ENCODE assay signal across 9 cellular contexts in genomic region chr11:114440971-114441810, GRCh38. TPM values are rescaled to one million over a fixed set of nuclear protein-coding genes. Genes with fewer than 3 reads are reported as not detected.
DNase-seq lines count a peak whose midpoint lies in the region; ATAC-seq and TF ChIP-seq lines count a peak whose summit lies in the region.
"Had no signal": no experiment of that assay in that cellular context is flagged by ENCODE, and none has a peak within 500 bp of the region (broad histone marks: within the 10 kb centered on the region; RNA-seq: fewer than 3 reads in every experiment).

No MANE protein-coding gene starts in this region.

- H3K4me1 Mint-ChIP-seq in activated naive CD4-positive, alpha-beta T cell treated with anti-CD3 and anti-CD28 coated beads, Interleukin-2, amount 50 U/mL, for 24 hours: peaks cover 38% of the 10 kb centered on the region

- H3K27me3 ChIP-seq in fibroblast of lung (ENCODE audit: control insufficient read depth, insufficient read depth, low read length) (no peaks in the 10 kb centered on the region), thoracic aorta (replicated peaks; ENCODE audit: insufficient read depth) (no peaks in the 10 kb centered on the region), upper lobe of left lung (no peaks in the 10 kb centered on the region)

- CTCF ChIA-PET in OCI-LY7 (lab: Charles Lee; ENCODE audit: unreplicated experiment): no interaction called here

- intact Hi-C loops in OCI-LY7 (cut with micrococcal nuclease; ENCODE audit: unreplicated experiment): no loop called here

- H3K4me3 Mint-ChIP-seq in activated naive CD4-positive, alpha-beta T cell treated with anti-CD3 and anti-CD28 coated beads, Interleukin-2, amount 50 U/mL, for 24 hours: peak overlapping the region; percentile 73

- H3K4me2 ChIP-seq in OCI-LY7 (ENCODE audit: low read length): peak overlapping the region; percentile 88
- peak overlapping the region; percentile 61 for H3K4me2 ChIP-seq in fibroblast of lung (ENCODE audit: extremely low read depth, insufficient read depth, low read length)

- no peak overlapping the region for H3K27ac ChIP-seq in OCI-LY7 (ENCODE audit: low read depth, low read length, poor library complexity, severe bottlenecking)
- H3K27ac ChIP-seq in fibroblast of lung (ENCODE audit: insufficient read depth, low read length): peak overlapping the region; percentile 26
- H3K27ac ChIP-seq in thoracic aorta: peak overlapping the region in 1 of 2 donors; percentile 87
- no peak overlapping the region for H3K27ac ChIP-seq in upper lobe of left lung
- H3K27ac ChIP-seq: WERI-Rb-1 had no signal

- peaks cover 3% of the 10 kb centered on the region for H3K36me3 Mint-ChIP-seq in activated naive CD4-positive, alpha-beta T cell treated with anti-CD3 and anti-CD28 coated beads, Interleukin-2, amount 50 U/mL, for 24 hours

- POLR2A ChIA-PET in OCI-LY7 (lab: Charles Lee): no interaction called here

- H3K9me3 ChIP-seq in OCI-LY7 (ENCODE audit: low read length) (no peaks in the 10 kb centered on the region), fibroblast of lung (ENCODE audit: control insufficient read depth, insufficient read depth, low read depth, low read length) (no peaks in the 10 kb centered on the region), thoracic aorta (no peaks in the 10 kb centered on the region), upper lobe of left lung (no peaks in the 10 kb centered on the region)

- H2AFZ ChIP-seq in OCI-LY7 (ENCODE audit: low read length): no peak overlapping the region
- no peak overlapping the region for H2AFZ ChIP-seq in fibroblast of lung (ENCODE audit: low read length)

- H3K79me2 ChIP-seq in OCI-LY7 (ENCODE audit: insufficient read depth, low read depth, low read length) (peaks cover 16% of the 10 kb centered on the region; the same call in 1 of the 2 replicates), fibroblast of lung (ENCODE audit: control insufficient read depth, insufficient read depth, low read length) (peaks cover 63% of the 10 kb centered on the region)

- H4K20me1 ChIP-seq in OCI-LY7 (ENCODE audit: insufficient read depth, low read length): no peaks in the 10 kb centered on the region
- H4K20me1 ChIP-seq in fibroblast of lung (ENCODE audit: control insufficient read depth, extremely low read depth, insufficient read depth, low read length): no peaks in the 10 kb centered on the region

- 0 out of 2 replicates have a peak, but pooled peaks cover 3% of the 10 kb centered on the region for H3K9me2 ChIP-seq in OCI-LY7 (ENCODE audit: insufficient read depth, low read length)

- no peaks in the 10 kb centered on the region for H3K27me3 Mint-ChIP-seq in activated naive CD4-positive, alpha-beta T cell treated with anti-CD3 and anti-CD28 coated beads, Interleukin-2, amount 50 U/mL, for 24 hours

- DNase-seq in activated naive CD4-positive, alpha-beta T cell treated with anti-CD3 and anti-CD28 coated beads, Interleukin-2, amount 50 U/mL, for 16 hours: no peak
- DNase-seq in OCI-LY7 (ENCODE audit: low spot score): peak; percentile 5
- DNase-seq in fibroblast of lung (ENCODE audit: low read depth in 2 of 2): peak in 1 of 2 donors; percentile 16
- DNase-seq in thoracic aorta (ENCODE audit: low spot score): no peak
- DNase-seq in upper lobe of left lung: no peak
- DNase-seq: WERI-Rb-1 had no signal

- peaks cover 26% of the 10 kb centered on the region for H3K36me3 ChIP-seq in OCI-LY7 (ENCODE audit: insufficient read depth, low read length)
- H3K36me3 ChIP-seq in fibroblast of lung (ENCODE audit: control insufficient read depth, insufficient read depth, low read length): peaks cover 3% of the 10 kb centered on the region
- no peaks in the 10 kb centered on the region for H3K36me3 ChIP-seq in thoracic aorta
- peaks cover 0 to 11% (median 4%) of the 10 kb centered on the region in 4 donors for H3K36me3 ChIP-seq in upper lobe of left lung

- H3K27ac Mint-ChIP-seq in activated naive CD4-positive, alpha-beta T cell treated with anti-CD3 and anti-CD28 coated beads, Interleukin-2, amount 50 U/mL, for 24 hours: no peak overlapping the region

- no peak for TF ChIP-seq POLR2A in upper lobe of left lung (IDR thresholded peaks at IDR 0.05)

- H3K9me3 Mint-ChIP-seq in activated naive CD4-positive, alpha-beta T cell treated with anti-CD3 and anti-CD28 coated beads, Interleukin-2, amount 50 U/mL, for 24 hours: no peaks in the 10 kb centered on the region

- WGBS in upper lobe of left lung, 2 donors: 77 to 86% methylated on average over 8 of the region's 8 CpGs

- no peak for TF ChIP-seq EP300 in upper lobe of left lung (IDR thresholded peaks at IDR 0.05)

- H3K4me3 ChIP-seq in OCI-LY7 (ENCODE audit: low read depth, low read length, poor library complexity, severe bottlenecking) (peak overlapping the region; percentile 91), fibroblast of lung (replicated peaks in 1 of 4; ENCODE audit: control extremely low read depth in 1 of 4, insufficient read depth in 1 of 4, low read depth in 3 of 4, low read length in 4 of 4) (peak overlapping the region; percentile 82 to 99 (median 96)), thoracic aorta (peak overlapping the region; percentile 99), upper lobe of left lung (peak overlapping the region in 1 of 4 donors; percentile 96)

- BruUV-seq in OCI-LY7 (replicated peaks; lab: Mats Ljungman, UMichigan): no TSS peak

- no peak for TF ChIP-seq CTCF in OCI-LY7 (conservative IDR thresholded peaks at IDR 0.05; ENCODE audit: low read length)
- no peak for TF ChIP-seq CTCF in fibroblast of lung (conservative IDR thresholded peaks at IDR 0.05 in 1 of 2, IDR thresholded peaks at IDR 0.05 in 1 of 2; ENCODE audit: low read depth in 1 of 2, low read length in 2 of 2)
- no peak for TF ChIP-seq CTCF in thoracic aorta (IDR thresholded peaks at IDR 0.05)
- no peak for TF ChIP-seq CTCF in upper lobe of left lung (IDR thresholded peaks at IDR 0.05)

- H3K4me1 ChIP-seq in OCI-LY7 (ENCODE audit: insufficient read depth, low read length, poor library complexity, severe bottlenecking): peaks cover 21% of the 10 kb centered on the region
- H3K4me1 ChIP-seq in fibroblast of lung (ENCODE audit: control insufficient read depth, extremely low read depth, insufficient read depth, low read length): peaks cover 2% of the 10 kb centered on the region
- peaks cover 0 to 18% of the 10 kb centered on the region in 2 donors for H3K4me1 ChIP-seq in thoracic aorta (ENCODE audit: control insufficient read depth in 1 of 2, low read depth in 2 of 2)
- peaks cover 16 to 20% (median 18%) of the 10 kb centered on the region in 4 donors for H3K4me1 ChIP-seq in upper lobe of left lung

- ATAC-seq in thoracic aorta (ENCODE audit: insufficient number of reproducible peaks, low FRiP score, low read depth) (no peak), upper lobe of left lung (ENCODE audit: low FRiP score in 2 of 2) (no peak), GM19455 (IDR thresholded peaks at IDR 0.05; ENCODE audit: unreplicated experiment) (no peak), HG03095 (IDR thresholded peaks at IDR 0.05; ENCODE audit: unreplicated experiment) (no peak)

- H3K9ac ChIP-seq in fibroblast of lung (ENCODE audit: insufficient read depth, low read length): no peak overlapping the region

RNA-seq across cellular contexts. Expression of gene REXO2, which starts 1.9 kb away (rescaled TPM):
- total RNA-seq in OCI-LY7 (2014; rRNA removed; shearing (Covaris generic)): 59.9 and 69.3 TPM in 2 replicates
- 65.0 and 69.3 TPM in 2 replicates for total RNA-seq in OCI-LY7 (2022)
- 234 and 236 TPM in 2 replicates for total RNA-seq in fibroblast of lung
- polyA plus RNA-seq in fibroblast of lung: 269 and 372 TPM in 2 replicates
- polyA plus RNA-seq in fibroblast of lung (2012): 184 and 240 TPM in 2 replicates
- polyA minus RNA-seq in fibroblast of lung (ENCODE audit: low replicate concordance): 12.4 and 13.1 TPM in 2 replicates
- total RNA-seq in thoracic aorta: 100 to 1,000 TPM; 101 to 177 TPM
- total RNA-seq in upper lobe of left lung: 100 to 1,000 TPM in 3 of 6 donors, 10 to 100 TPM in 3; 41.8 to 150 (median 99.4) TPM

RNA-seq across cellular contexts. Expression of gene RBM7, which starts 40.7 kb away (rescaled TPM):
- total RNA-seq in OCI-LY7 (2014; rRNA removed; shearing (Covaris generic)): 21.3 and 28.6 TPM in 2 replicates
- total RNA-seq in OCI-LY7 (2022) (26.3 and 28.6 TPM in 2 replicates), fibroblast of lung (66.8 and 81.1 TPM in 2 replicates), thoracic aorta (10 to 100 TPM; 10.0 to 39.4 TPM), upper lobe of left lung (10 to 100 TPM in 4 of 6 donors, 1 to 10 TPM in 2; 2.2 to 35.2 (median 21.4) TPM)
- polyA plus RNA-seq in fibroblast of lung: 41.8 and 46.5 TPM in 2 replicates
- 34.5 and 39.2 TPM in 2 replicates for polyA plus RNA-seq in fibroblast of lung (2012)
- polyA minus RNA-seq in fibroblast of lung (ENCODE audit: low replicate concordance): 9.8 and 20.6 TPM in 2 replicates

RNA-seq across cellular contexts. Expression of gene C11orf71, which starts 40.9 kb away (rescaled TPM):
- 13.5 and 28.7 TPM in 2 replicates for total RNA-seq in OCI-LY7 (2014; rRNA removed; shearing (Covaris generic))
- 12.8 and 13.2 TPM in 2 replicates for total RNA-seq in OCI-LY7 (2022)
- 3.9 and 9.6 TPM in 2 replicates for total RNA-seq in fibroblast of lung
- 3.5 and 4.0 TPM in 2 replicates for polyA plus RNA-seq in fibroblast of lung
- 2.0 and 2.4 TPM in 2 replicates for polyA plus RNA-seq in fibroblast of lung (2012)
- polyA minus RNA-seq in fibroblast of lung (ENCODE audit: low replicate concordance): 1.4 and 1.6 TPM in 2 replicates
- 1 to 10 TPM; 2.9 to 4.1 TPM for total RNA-seq in thoracic aorta
- 10 to 100 TPM in 2 of 6 donors, 1 to 10 TPM in 4; 6.2 to 16.8 (median 8.3) TPM for total RNA-seq in upper lobe of left lung
